14 cellular contexts compared by ENCODE assay signal in genomic region chr12:103833891-103834290, GRCh38. TPM values are rescaled to one million over a fixed set of nuclear protein-coding genes. Genes with fewer than 3 reads are reported as not detected.
DNase-seq lines count a peak whose midpoint lies in the region; ATAC-seq and TF ChIP-seq lines count a peak whose summit lies in the region.
"Had no signal": no experiment of that assay in that cellular context is flagged by ENCODE, and none has a peak within 500 bp of the region (broad histone marks: within the 10 kb centered on the region; RNA-seq: fewer than 3 reads in every experiment).

No MANE protein-coding gene starts in this region.

- 31 to 54% methylated on average over 2 of the region's 2 CpGs for WGBS in gastroesophageal sphincter (ENCODE audit: low coverage in 1 of 2), 2 donors

- intact Hi-C loops in uterus (cut with DNase I; ENCODE audit: low total_unique reads), result no loop called here

- TF ChIP-seq CTCF in WERI-Rb-1 (IDR thresholded peaks at IDR 0.05; ENCODE audit: low read depth, low read length), result 0 out of 2 replicates have a peak, but pooled peaks have one; percentile 18
- peak in 1 of 4 experiments; percentile 14 for TF ChIP-seq CTCF in gastroesophageal sphincter (IDR thresholded peaks at IDR 0.05)
- no peak for TF ChIP-seq CTCF in uterus (IDR thresholded peaks at IDR 0.05)

- H3K36me3 ChIP-seq in WERI-Rb-1 (no peaks in the 10 kb centered on the region), gastroesophageal sphincter (peaks cover 0 to 29% of the 10 kb centered on the region in 2 donors), uterus (no peaks in the 10 kb centered on the region)

- H3K27me3 ChIP-seq in WERI-Rb-1 (ENCODE audit: insufficient read depth, low read depth, severe bottlenecking) (no peaks in the 10 kb centered on the region), gastroesophageal sphincter (no peaks in the 10 kb centered on the region), uterus (no peaks in the 10 kb centered on the region)

- no peak for TF ChIP-seq EP300 in gastroesophageal sphincter (IDR thresholded peaks at IDR 0.05)

- peaks cover 11 to 79% (median 14%) of the 10 kb centered on the region in 3 donors for H3K4me1 ChIP-seq in gastroesophageal sphincter
- H3K4me1 ChIP-seq in uterus, result peaks cover 0 to 7% of the 10 kb centered on the region in 2 donors

- DNase-seq in SIG-M5 treated with dmso at 0.1 percent for 504 hours (lab: John Stamatoyannopoulos, UW; ENCODE audit: unreplicated experiment), result peak; percentile 34
- no peak for DNase-seq in SIG-M5 (lab: John Stamatoyannopoulos, UW)
- DNase-seq in WERI-Rb-1, result no peak
- DNase-seq in uterus, result no peak
- no peak for DNase-seq in substantia nigra (lab: John Stamatoyannopoulos, UW)
- DNase-seq in HuH-7 (ENCODE audit: low spot score), result no peak
- DNase-seq in SKM-1 treated with dmso at 0.1 percent for 144 hours (lab: John Stamatoyannopoulos, UW; ENCODE audit: unreplicated experiment), result no peak
- DNase-seq: ACHN; activated CD4-positive, alpha-beta T cell treated with anti-CD3 and anti-CD28 coated beads, Interleukin-2, amount 50 U/mL, for 4 hours; activated T-cell treated with anti-CD3 and anti-CD28 coated beads, Interleukin-2, amount 50 U/mL, for 72 hours; DMS 273 treated with DMSO at 0.1 percent for 48 hours; NCI-H1694 treated with DMSO at 0.1 percent for 48 hours; stimulated activated CD4-positive, alpha-beta T cell treated with anti-CD3 and anti-CD28 coated beads, Interleukin-15, amount 100 ng/mL, for 24 hours had no signal

- H3K4me3 ChIP-seq in WERI-Rb-1 (ENCODE audit: low read depth, low read length) (no peak overlapping the region), gastroesophageal sphincter (peak overlapping the region; percentile 12 to 29), uterus (no peak overlapping the region)

- no peak for TF ChIP-seq POLR2A in gastroesophageal sphincter (IDR thresholded peaks at IDR 0.05)
- TF ChIP-seq POLR2A in uterus (IDR thresholded peaks at IDR 0.05), result no peak

- H3K9me3 ChIP-seq in WERI-Rb-1 (ENCODE audit: severe bottlenecking) (no peaks in the 10 kb centered on the region), gastroesophageal sphincter (no peaks in the 10 kb centered on the region), uterus (no peaks in the 10 kb centered on the region)

- H3K27ac ChIP-seq in WERI-Rb-1 (no peak overlapping the region), gastroesophageal sphincter (peak overlapping the region; percentile 51 to 97 (median 73)), uterus (peak overlapping the region; percentile 57 to 68), substantia nigra (ENCODE audit: low read depth, low read length, poor library complexity, severe bottlenecking) (no peak overlapping the region)

- ATAC-seq in gastroesophageal sphincter, result no peak
- ATAC-seq: activated T-cell treated with anti-CD3 and anti-CD28 coated beads, Interleukin-2, amount 50 U/mL, for 72 hours had no signal

RNA-seq across cellular contexts. Expression of gene NT5DC3, which starts 7.1 kb away (rescaled TPM):
- total RNA-seq in gastroesophageal sphincter (100 to 1,000 TPM in 3 of 4 donors, 10 to 100 TPM in 1; 64.5 to 185 (median 131) TPM), uterus (10 to 100 TPM in 3 of 4 donors, 1 to 10 TPM in 1; 5.6 to 60.9 (median 15.9) TPM)

Comparison
In these comparisons a context has a peak if more than half of its experiments do, and no peak if none do; other contexts are left out.
1. H3K27ac ChIP-seq: peak in gastroesophageal sphincter (4 of 4) and uterus (2 of 2); none in WERI-Rb-1 (single experiment) and substantia nigra (single experiment).
2. H3K4me3 ChIP-seq: peak in gastroesophageal sphincter (2 of 2); none in WERI-Rb-1 (single experiment) and uterus (0 of 2).